21 cellular contexts compared by ENCODE assay signal in the genomic region with DNA sequence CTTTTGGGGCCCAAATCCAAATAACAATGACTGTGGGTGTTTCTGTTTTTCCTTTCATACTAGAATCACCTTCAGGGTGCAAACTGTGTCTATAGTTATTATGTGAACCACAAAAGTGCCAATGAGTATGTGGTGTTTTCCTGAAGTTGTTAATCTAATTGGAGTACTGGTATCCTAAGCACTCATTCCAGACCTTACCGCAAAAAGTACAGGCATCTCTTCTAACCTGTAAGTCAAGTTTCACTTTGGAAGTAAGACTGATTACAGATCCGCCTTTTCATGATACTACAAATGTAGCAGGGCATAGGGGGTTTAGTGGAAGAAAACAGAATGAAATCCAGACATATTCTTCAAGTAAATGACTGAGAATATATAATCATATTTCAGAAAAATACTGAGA.
"Had no signal": no experiment of that assay in that cellular context is flagged by ENCODE, and none has a peak within 500 bp of the region (broad histone marks: within the 10 kb centered on the region; RNA-seq: fewer than 3 reads in every experiment).

No MANE protein-coding gene starts in this region.

- H3K36me3 ChIP-seq: thoracic aorta had no signal

- H3K4me3 ChIP-seq: dorsolateral prefrontal cortex, gastroesophageal sphincter, psoas muscle, spleen, thoracic aorta had no signal

- H3K9me3 ChIP-seq: gastroesophageal sphincter, psoas muscle, spleen, thoracic aorta had no signal

- H3K9me3 Mint-ChIP-seq: activated B cell treated with CpG ODN at 0.5 μM for 24 hours; endodermal cell; memory B cell; naive thymus-derived CD8-positive, alpha-beta T cell had no signal

- H3K4me3 Mint-ChIP-seq: activated B cell treated with CpG ODN at 0.5 μM for 24 hours; activated CD8-positive, alpha-beta memory T cell treated with anti-CD3 and anti-CD28 coated beads, Interleukin-2, amount 10 ng/mL, durations not matched to agents 7 days and 5 days; endodermal cell; memory B cell; naive thymus-derived CD8-positive, alpha-beta T cell had no signal

- H3K27me3 ChIP-seq: dorsolateral prefrontal cortex, gastroesophageal sphincter, spleen had no signal

- ATAC-seq: gastroesophageal sphincter; left lobe of liver; naive thymus-derived CD8-positive, alpha-beta T cell; psoas muscle; sciatic nerve had no signal

- H3K27ac Mint-ChIP-seq: activated B cell treated with CpG ODN at 0.5 μM for 24 hours, endodermal cell, memory B cell had no signal

- H3K4me1 Mint-ChIP-seq: endodermal cell had no signal

- H3K27me3 Mint-ChIP-seq: activated B cell treated with CpG ODN at 0.5 μM for 24 hours; activated CD8-positive, alpha-beta memory T cell treated with anti-CD3 and anti-CD28 coated beads, Interleukin-2, amount 10 ng/mL, durations not matched to agents 7 days and 5 days; memory B cell; naive thymus-derived CD8-positive, alpha-beta T cell had no signal

- H3K27ac ChIP-seq: dorsolateral prefrontal cortex, gastroesophageal sphincter, psoas muscle, thoracic aorta had no signal

- H3K4me1 ChIP-seq: gastroesophageal sphincter, psoas muscle had no signal

- FAIRE-seq: bronchial epithelial cell, keratinocyte, urothelium cell line had no signal

- DNase-seq: activated B cell treated with CpG ODN at 0.5 μM for 24 hours; activated CD8-positive, alpha-beta memory T cell treated with anti-CD3 and anti-CD28 coated beads, Interleukin-2, amount 10 ng/mL, durations not matched to agents 7 days and 5 days; activated T-cell treated with anti-CD3 and anti-CD28 coated beads, Interleukin-2, amount 50 U/mL, for 48 hours; aorta; dorsolateral prefrontal cortex; endodermal cell; erythroblast; hippocampal formation; naive thymus-derived CD8-positive, alpha-beta T cell; nucleus accumbens; psoas muscle; spleen; SW 1271 had no signal
